Comparison of ENCODE assay signal across 1 cellular context in the genomic region with DNA sequence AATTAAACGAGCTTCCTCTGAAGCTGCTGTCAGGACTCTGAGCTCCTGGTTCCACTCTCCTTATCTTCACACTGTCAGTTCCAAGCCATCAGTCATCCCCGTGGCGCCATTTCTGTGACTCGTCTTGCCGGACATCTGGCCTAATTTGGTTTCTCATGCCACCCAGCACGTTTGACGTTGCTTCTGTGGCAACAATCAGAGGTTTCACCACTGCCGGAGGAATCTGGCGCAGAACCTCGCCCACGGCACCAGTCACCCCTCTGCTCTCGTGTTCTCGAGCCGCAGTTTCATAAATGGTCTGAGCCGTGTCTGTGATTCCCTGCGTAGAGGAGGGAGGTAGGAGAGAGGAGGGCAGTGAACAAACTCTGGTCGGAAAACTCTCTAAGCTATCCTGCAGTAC.
A peak's percentile ranks its signal among the peaks of the same experiment; 100 is the strongest.
TF ChIP-seq lines count a peak whose summit lies in the region.

No MANE protein-coding gene starts in this region.

TF ChIP-seq in SK-N-SH, 30 proteins besides CTCF, POLR2A, EP300 and RAD21 (continued from another document):
- TF ChIP-seq CHD2 (IDR thresholded peaks at IDR 0.05; ENCODE audit: low read length, partially characterized antibody): peak; percentile 85
- 0 out of 2 replicates have a peak, but pooled peaks have one; percentile 41 for TF ChIP-seq MAX (IDR thresholded peaks at IDR 0.05; ENCODE audit: low read depth)
- TF ChIP-seq ELF1 (IDR thresholded peaks at IDR 0.05): no peak
- peak; percentile 87 for TF ChIP-seq MXI1 (IDR thresholded peaks at IDR 0.05; ENCODE audit: low read depth, low read length)
- TF ChIP-seq POLR2AphosphoS5 (IDR thresholded peaks at IDR 0.05; ENCODE audit: low read depth, low read length): peak; percentile 46; the same call in 1 of the 2 replicates
- peak; percentile 56; the same call in 1 of the 2 replicates for TF ChIP-seq SIN3A (IDR thresholded peaks at IDR 0.05; ENCODE audit: borderline replicate concordance, low read depth, low read length)
- no peak for TF ChIP-seq FOSL2 (IDR thresholded peaks at IDR 0.05; ENCODE audit: borderline replicate concordance, low read depth)
- TF ChIP-seq NFIC (IDR thresholded peaks at IDR 0.05; ENCODE audit: borderline replicate concordance): peak; percentile 34; the same call in 1 of the 2 replicates
- TF ChIP-seq TEAD4 (IDR thresholded peaks at IDR 0.05; ENCODE audit: borderline replicate concordance, insufficient read depth): peak; percentile 43; the same call in 1 of the 2 replicates
- peak; percentile 92 for TF ChIP-seq RCOR1 (IDR thresholded peaks at IDR 0.05; ENCODE audit: low read length)
- no peak for TF ChIP-seq GABPA (IDR thresholded peaks at IDR 0.05; ENCODE audit: low read depth)
- TF ChIP-seq, protein P1, sequence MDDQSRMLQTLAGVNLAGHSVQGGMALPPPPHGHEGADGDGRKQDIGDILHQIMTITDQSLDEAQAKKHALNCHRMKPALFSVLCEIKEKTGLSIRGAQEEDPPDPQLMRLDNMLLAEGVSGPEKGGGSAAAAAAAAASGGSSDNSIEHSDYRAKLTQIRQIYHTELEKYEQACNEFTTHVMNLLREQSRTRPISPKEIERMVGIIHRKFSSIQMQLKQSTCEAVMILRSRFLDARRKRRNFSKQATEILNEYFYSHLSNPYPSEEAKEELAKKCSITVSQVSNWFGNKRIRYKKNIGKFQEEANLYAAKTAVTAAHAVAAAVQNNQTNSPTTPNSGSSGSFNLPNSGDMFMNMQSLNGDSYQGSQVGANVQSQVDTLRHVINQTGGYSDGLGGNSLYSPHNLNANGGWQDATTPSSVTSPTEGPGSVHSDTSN (IDR thresholded peaks at IDR 0.05): peak; percentile 87
